11 cellular contexts compared by ENCODE assay signal in genomic region chr11:75966546-75967287, GRCh38.
DNase-seq lines count a peak whose midpoint lies in the region; ATAC-seq and TF ChIP-seq lines count a peak whose summit lies in the region.
"Had no signal": no experiment of that assay in that cellular context is flagged by ENCODE, and none has a peak within 500 bp of the region (broad histone marks: within the 10 kb centered on the region; RNA-seq: fewer than 3 reads in every experiment).

No MANE protein-coding gene starts in this region.

- no peaks in the 10 kb centered on the region for H3K36me3 ChIP-seq in gastroesophageal sphincter
- H3K36me3 ChIP-seq: ovary had no signal

- no peak overlapping the region for H3K27ac ChIP-seq in gastroesophageal sphincter
- H3K27ac ChIP-seq: ovary had no signal

- H3K4me3 ChIP-seq in cardiac fibroblast (replicated peaks in 1 of 2; ENCODE audit: low read depth in 2 of 2, low read length in 2 of 2) = no peak overlapping the region
- H3K4me3 ChIP-seq in gastroesophageal sphincter = no peak overlapping the region
- H3K4me3 ChIP-seq: ovary had no signal

- peak; percentile 17 for DNase-seq in GF-D8 (lab: John Stamatoyannopoulos, UW)
- DNase-seq in M059J (ENCODE audit: low read depth) = peak; percentile 76
- peak; percentile 89 to 95 for DNase-seq in cardiac fibroblast (ENCODE audit: low read depth in 2 of 2)
- DNase-seq in renal cortical epithelial cell (ENCODE audit: low read depth) = peak; percentile 60
- DNase-seq in stimulated activated CD4-positive, alpha-beta T cell treated with anti-CD3 and anti-CD28 coated beads, Interleukin-12 subunit alpha, Interleukin-12 subunit beta, amount 100 ng/mL, for 4 hours = no peak
- DNase-seq in DMS 273 (lab: John Stamatoyannopoulos, UW; ENCODE audit: unreplicated experiment) = no peak
- DNase-seq: activated CD8-positive, alpha-beta memory T cell treated with anti-CD3 and anti-CD28 coated beads, Interleukin-2, amount 50 U/mL, for 4 hours; NCI-H2107; ovary had no signal

- ATAC-seq in gastroesophageal sphincter = no peak
- ATAC-seq in GM19351 (IDR thresholded peaks at IDR 0.05; ENCODE audit: unreplicated experiment) = no peak

- no peaks in the 10 kb centered on the region for H3K27me3 ChIP-seq in gastroesophageal sphincter
- H3K27me3 ChIP-seq: ovary had no signal

- no peak for TF ChIP-seq CTCF in cardiac fibroblast (IDR thresholded peaks at IDR 0.05; ENCODE audit: low read depth, low read length)
- TF ChIP-seq CTCF in gastroesophageal sphincter (IDR thresholded peaks at IDR 0.05) = no peak

- H3K9me3 ChIP-seq in gastroesophageal sphincter = no peaks in the 10 kb centered on the region
- H3K9me3 ChIP-seq: ovary had no signal

- peaks cover 0 to 22% (median 0%) of the 10 kb centered on the region in 3 donors for H3K4me1 ChIP-seq in gastroesophageal sphincter

- TF ChIP-seq EP300 in gastroesophageal sphincter (IDR thresholded peaks at IDR 0.05) = no peak

- no peak for TF ChIP-seq POLR2A in gastroesophageal sphincter (IDR thresholded peaks at IDR 0.05)

Comparison
In these comparisons a context has a peak if more than half of its experiments do, and no peak if none do; other contexts are left out.
1. DNase-seq: peak in GF-D8 (single experiment), M059J (single experiment), cardiac fibroblast (2 of 2) and renal cortical epithelial cell (single experiment); none in stimulated activated CD4-positive, alpha-beta T cell treated with anti-CD3 and anti-CD28 coated beads, Interleukin-12 subunit alpha, Interleukin-12 subunit beta, amount 100 ng/mL, for 4 hours (single experiment) and DMS 273 (single experiment).